In genomic region chr2:30412392-30413321, GRCh38 we compare ENCODE assay signal across 14 cellular contexts. TPM values are rescaled to one million over a fixed set of nuclear protein-coding genes. Genes with fewer than 3 reads are reported as not detected.
A peak's percentile ranks its signal among the peaks of the same experiment; 100 is the strongest.
DNase-seq lines count a peak whose midpoint lies in the region; ATAC-seq, FAIRE-seq and TF ChIP-seq lines count a peak whose summit lies in the region.
"Had no signal": no experiment of that assay in that cellular context is flagged by ENCODE, and none has a peak within 500 bp of the region (broad histone marks: within the 10 kb centered on the region; RNA-seq: fewer than 3 reads in every experiment).

No MANE protein-coding gene starts in this region.

- in situ Hi-C loops in gastrocnemius medialis (cut with MboI; ENCODE audit: low sequenced_read_pairs in 4 of 4) = no loop called here

- H3K9ac ChIP-seq in H9 (ENCODE audit: extremely low read depth, insufficient read length, low read length) = no peak overlapping the region

- ATAC-seq in left lung (peak; percentile 57), gastrocnemius medialis (peak; percentile 24 to 28), HG03175 (IDR thresholded peaks at IDR 0.05; ENCODE audit: unreplicated experiment) (no peak)

- no peak overlapping the region for H2AFZ ChIP-seq in H9 (ENCODE audit: low read length)

- H3K14ac ChIP-seq in H9 (ENCODE audit: insufficient read depth, low read length) = no peak overlapping the region

- H3K4me1 ChIP-seq in left lung (peaks cover 9 to 16% of the 10 kb centered on the region in 2 donors), gastrocnemius medialis (peaks cover 15 to 18% of the 10 kb centered on the region in 2 donors), H9 (ENCODE audit: insufficient read depth, low read length) (peaks cover 2% of the 10 kb centered on the region; the same call in 1 of the 2 replicates), A673 (ENCODE audit: insufficient read depth, low read length, poor library complexity, severe bottlenecking) (no peaks in the 10 kb centered on the region)

- H3K27ac Mint-ChIP-seq in HFFc6 (peak overlapping the region; percentile 34), H9 (no peak overlapping the region; a peak in 1 of 7 replicates)

- H3K4me3 ChIP-seq in left lung (no peak overlapping the region), gastrocnemius medialis (no peak overlapping the region), A673 (ENCODE audit: low read depth, low read length, poor library complexity, severe bottlenecking) (no peak overlapping the region)
- H3K4me3 ChIP-seq: tibial nerve had no signal

- CTCF ChIA-PET in A673 (lab: Charles Lee) = interaction anchor here (0.5 kb wide), 1 partner anchor 16 kb away, joined by 6 read pairs; no protein-coding TSS in a partner anchor

- H3K4ac ChIP-seq in H9 (ENCODE audit: low read depth, low read length) = no peak overlapping the region

- FAIRE-seq in endometrium (lab: Jason Lieb, UNC) = peak; percentile 97
- FAIRE-seq: islet of Langerhans, TTC549 had no signal

- no peak overlapping the region for H2BK12ac ChIP-seq in H9 (ENCODE audit: insufficient read length, low read depth, low read length)

- H3K79me2 ChIP-seq in H9 (ENCODE audit: insufficient read depth, low read length) = no peaks in the 10 kb centered on the region

- H3K9me3 Mint-ChIP-seq in HFFc6 (no peaks in the 10 kb centered on the region), H9 (no peaks in the 10 kb centered on the region)

- no TSS peak for BruUV-seq in A673 (replicated peaks; lab: Mats Ljungman, UMichigan)

- H3K27ac ChIP-seq in left lung = peak overlapping the region in 1 of 2 donors; percentile 70
- H3K27ac ChIP-seq in gastrocnemius medialis = peak overlapping the region in 3 of 4 donors; percentile 11 to 43 (median 14)
- H3K27ac ChIP-seq in H9 (ENCODE audit: insufficient read length, low read depth, low read length) = no peak overlapping the region
- H3K27ac ChIP-seq in A673 (ENCODE audit: low read depth, low read length, poor library complexity, severe bottlenecking) = no peak overlapping the region

- no peak overlapping the region for H3T11ph ChIP-seq in H9 (ENCODE audit: low read length)

- H3K79me1 ChIP-seq in H9 (ENCODE audit: insufficient read depth, low read depth, low read length, poor library complexity, severe bottlenecking) = no peaks in the 10 kb centered on the region

- no peak overlapping the region for H3K4me2 ChIP-seq in H9 (ENCODE audit: insufficient read depth, insufficient read length, low read length)

- no peaks in the 10 kb centered on the region for H3K36me3 Mint-ChIP-seq in HFFc6 (ENCODE audit: low read depth)
- peaks cover 0 to 4% (median 0%) of the 10 kb centered on the region in 3 experiments; a peak in 1 of 7 replicates for H3K36me3 Mint-ChIP-seq in H9 (ENCODE audit: insufficient read depth in 1 of 3, low read depth in 3 of 3)

- no peak overlapping the region for H3K4me3 Mint-ChIP-seq in HFFc6
- H3K4me3 Mint-ChIP-seq in H9 = no peak overlapping the region

- H2BK20ac ChIP-seq in H9 (ENCODE audit: low read depth, low read length, poor library complexity, severe bottlenecking) = no peak overlapping the region

- H4K5ac ChIP-seq in H9 (ENCODE audit: insufficient read length, low read depth, low read length) = no peak overlapping the region

- H3K27me3 Mint-ChIP-seq in HFFc6 (ENCODE audit: insufficient read depth) = peaks cover 3% of the 10 kb centered on the region; the same call in 1 of the 2 replicates
- H3K27me3 Mint-ChIP-seq in H9 (ENCODE audit: low read depth) = peaks cover 8% of the 10 kb centered on the region

- no peak overlapping the region for H2BK120ac ChIP-seq in H9 (ENCODE audit: low read depth, low read length, poor library complexity, severe bottlenecking)

- no peak for TF ChIP-seq POLR2A in gastrocnemius medialis (IDR thresholded peaks at IDR 0.05)

- no peak overlapping the region for H2BK5ac ChIP-seq in H9 (ENCODE audit: insufficient read length, low read length)

- no peak overlapping the region for H2AK5ac ChIP-seq in H9 (ENCODE audit: insufficient read length, low read length)

- no peaks in the 10 kb centered on the region for H3K23me2 ChIP-seq in H9 (ENCODE audit: insufficient read length, low read depth, low read length, poor library complexity, severe bottlenecking)

- POLR2A ChIA-PET in A673 (lab: Charles Lee; ENCODE audit: low non-redundant PET) = no interaction called here

- H3K27me3 ChIP-seq in left lung (no peaks in the 10 kb centered on the region), gastrocnemius medialis (no peaks in the 10 kb centered on the region), H9 (ENCODE audit: insufficient read depth, low read length) (no peaks in the 10 kb centered on the region), A673 (replicated peaks; ENCODE audit: insufficient read depth, low read depth, low read length, poor library complexity) (no peaks in the 10 kb centered on the region)
- H3K27me3 ChIP-seq: tibial nerve had no signal

- H3K18ac ChIP-seq in H9 (ENCODE audit: insufficient read length, low read depth, low read length) = no peak overlapping the region

- DNase-seq in HFFc6 (no peak), left lung (peak in 1 of 2 donors; percentile 41), gastrocnemius medialis (peak; percentile 14 to 18), H9 (no peak), A673 (ENCODE audit: low spot score) (no peak), pons (ENCODE audit: low spot score) (no peak)
- DNase-seq: DMS79 treated with DMSO at 0.1 percent for 48 hours, erythroblast, NCI-H446 had no signal

- H4K91ac ChIP-seq in H9 (ENCODE audit: insufficient read length, low read depth, low read length) = no peak overlapping the region

- H4K20me1 ChIP-seq in H9 (ENCODE audit: control insufficient read depth, insufficient read depth, insufficient read length) = no peaks in the 10 kb centered on the region

- H3K36me3 ChIP-seq in left lung (no peaks in the 10 kb centered on the region), gastrocnemius medialis (no peaks in the 10 kb centered on the region), A673 (ENCODE audit: insufficient read depth, low read length, poor library complexity, severe bottlenecking) (no peaks in the 10 kb centered on the region)
- H3K36me3 ChIP-seq: tibial nerve had no signal

- intact Hi-C loops in left lung (cut with DNase I) (no loop called here), gastrocnemius medialis (cut with DNase I; ENCODE audit: low total_unique reads) (no loop called here), A673 (cut with micrococcal nuclease; ENCODE audit: unreplicated experiment) (no loop called here)

- H3K4me1 Mint-ChIP-seq in HFFc6 (ENCODE audit: low read depth) (peaks cover 61% of the 10 kb centered on the region), H9 (peaks cover 22 to 25% of the 10 kb centered on the region in 2 experiments)

- no peak overlapping the region for H3K23ac ChIP-seq in H9 (ENCODE audit: insufficient read length, low read depth, low read length)

- no CpG with 5 or more reads among the region's 5 CpGs for WGBS in H9 (ENCODE audit: extremely low coverage, insufficient read length, low lambda C conversion rate)

- no peak overlapping the region for H4K8ac ChIP-seq in H9 (replicated peaks; ENCODE audit: insufficient read length, low read depth, low read length)

- H2BK15ac ChIP-seq in H9 (ENCODE audit: low read depth, low read length) = no peak overlapping the region

- H3K9me3 ChIP-seq in left lung (no peaks in the 10 kb centered on the region), gastrocnemius medialis (no peaks in the 10 kb centered on the region), H9 (ENCODE audit: control insufficient read depth, low read depth, low read length) (no peaks in the 10 kb centered on the region), A673 (ENCODE audit: low read depth, low read length, poor library complexity, severe bottlenecking) (no peaks in the 10 kb centered on the region)
- H3K9me3 ChIP-seq: tibial nerve had no signal

- TF ChIP-seq CTCF in HFFc6 (IDR thresholded peaks at IDR 0.05) (no peak), left lung (IDR thresholded peaks at IDR 0.05) (no peak), gastrocnemius medialis (IDR thresholded peaks at IDR 0.05 in 4 of 5, conservative IDR thresholded peaks at IDR 0.05 in 1 of 5) (no peak), H9 (conservative IDR thresholded peaks at IDR 0.05) (no peak), A673 (conservative IDR thresholded peaks at IDR 0.05; ENCODE audit: low read depth, low read length) (no peak)

- H3K56ac ChIP-seq in H9 (ENCODE audit: insufficient read length, low read depth, low read length) = no peak overlapping the region

RNA-seq across cellular contexts. Expression of gene LCLAT1, which starts 34.4 kb away (rescaled TPM):
- total RNA-seq in HFFc6 (2021; fragmentation: NEBNext Ultra II Directional; extraction: Animal tissue kit (Norgen Biotek cat#: 25700)) = 10 to 100 TPM; 21.0 to 27.0 (median 23.0) TPM
- total RNA-seq in left lung (10 to 100 TPM; 16.1 to 24.9 TPM), gastrocnemius medialis (10 to 100 TPM in 2 of 4 donors, 1 to 10 TPM in 2; 4.3 to 14.5 (median 11.3) TPM), H9 (2021) (27.4 and 32.9 TPM in 2 replicates), A673 (2021) (31.7 and 35.3 TPM in 2 replicates)

Comparison
In these comparisons a context has a peak if more than half of its experiments do, and no peak if none do; other contexts are left out.
1. DNase-seq: peak in gastrocnemius medialis (2 of 2); none in HFFc6 (single experiment), H9 (single experiment), A673 (single experiment) and pons (single experiment).
2. H3K27ac ChIP-seq: peak in gastrocnemius medialis (3 of 4); none in H9 (single experiment) and A673 (single experiment).